In genomic region chr2:228426502-228427216, GRCh38 we compare ENCODE assay signal across 27 cellular contexts.
DNase-seq lines count a peak whose midpoint lies in the region; ATAC-seq and TF ChIP-seq lines count a peak whose summit lies in the region.
"Had no signal": no experiment of that assay in that cellular context is flagged by ENCODE, and none has a peak within 500 bp of the region (broad histone marks: within the 10 kb centered on the region; RNA-seq: fewer than 3 reads in every experiment).

No MANE protein-coding gene starts in this region.

- BruUV-seq in HCT116 (replicated peaks; lab: Mats Ljungman, UMichigan) (no TSS peak), PC-3 (replicated peaks; lab: Mats Ljungman, UMichigan) (no TSS peak)

- TF ChIP-seq POLR2A in HCT116 (IDR thresholded peaks at IDR 0.05; ENCODE audit: borderline replicate concordance, extremely low read depth, insufficient read depth, insufficient read length): no peak

- ATAC-seq in HCT116 (no peak), PC-3 (peak; percentile 76), left cardiac atrium (peak; percentile 47 to 61), psoas muscle (no peak)
- ATAC-seq: activated CD4-positive, CD25-positive, alpha-beta regulatory T cell treated with anti-CD3 and anti-CD28 coated beads, Interleukin-2, amount 50 U/mL, for 24 hours; gastroesophageal sphincter; left lobe of liver; naive thymus-derived CD4-positive, alpha-beta T cell had no signal

- no peak overlapping the region for H3K4me3 ChIP-seq in AG10803 (ENCODE audit: low read length)
- H3K4me3 ChIP-seq in HCT116 (replicated peaks in 1 of 2; ENCODE audit: low read depth in 1 of 2, low read length in 2 of 2): peak overlapping the region; percentile 29 to 51; a peak in 3 of 4 replicates
- H3K4me3 ChIP-seq in PC-3 (ENCODE audit: low read length): peak overlapping the region; percentile 57
- no peak overlapping the region for H3K4me3 ChIP-seq in psoas muscle
- H3K4me3 ChIP-seq: ascending aorta, cardiac muscle cell, esophagus squamous epithelium, gastroesophageal sphincter, SK-N-MC had no signal

- peaks cover 4% of the 10 kb centered on the region for H3F3A ChIP-seq in PC-3 (ENCODE audit: low read length, unreplicated experiment)

- WGBS in psoas muscle, 3 donors: 25 to 33% (median 32%) methylated on average over 1 of the region's 1 CpG

- TF ChIP-seq CTCF in AG10803 (conservative IDR thresholded peaks at IDR 0.05; ENCODE audit: low read length): no peak
- TF ChIP-seq CTCF in HCT116 (IDR thresholded peaks at IDR 0.05 in 2 of 3, conservative IDR thresholded peaks at IDR 0.05 in 1 of 3; ENCODE audit: borderline replicate concordance in 1 of 3, insufficient read depth in 1 of 3, low read depth in 2 of 3, low read length in 2 of 3): no peak
- no peak for TF ChIP-seq CTCF in PC-3 (conservative IDR thresholded peaks at IDR 0.05; ENCODE audit: low read depth, low read length)
- no peak for TF ChIP-seq CTCF in psoas muscle (IDR thresholded peaks at IDR 0.05)

- H3K9ac ChIP-seq in HCT116 (ENCODE audit: low read length) (peak overlapping the region; percentile 53; the same call in 1 of the 2 replicates), PC-3 (ENCODE audit: low read length) (0 out of 2 replicates have a peak overlapping the region, but pooled peaks have one; percentile 40)

- no peaks in the 10 kb centered on the region for H3K79me2 ChIP-seq in HCT116 (ENCODE audit: insufficient read depth, low read length)
- no peaks in the 10 kb centered on the region for H3K79me2 ChIP-seq in PC-3 (ENCODE audit: low read length)

- H3K27ac ChIP-seq in HCT116 (ENCODE audit: low read depth, low read length) (peak overlapping the region; percentile 44; the same call in 1 of the 2 replicates), PC-3 (ENCODE audit: low read length) (peak overlapping the region; percentile 70), psoas muscle (no peak overlapping the region)
- H3K27ac ChIP-seq: ascending aorta, cardiac muscle cell, esophagus squamous epithelium, gastroesophageal sphincter, SK-N-MC had no signal

- TF ChIP-seq RAD21 in HCT116 (IDR thresholded peaks at IDR 0.05; ENCODE audit: low read depth): no peak

- peaks cover 0 to 5% of the 10 kb centered on the region in 2 experiments; a peak in 1 of 4 replicates for H3K9me3 ChIP-seq in HCT116 (ENCODE audit: control insufficient read depth in 1 of 2, insufficient read depth in 1 of 2, low read depth in 1 of 2, low read length in 2 of 2)
- no peaks in the 10 kb centered on the region for H3K9me3 ChIP-seq in PC-3 (ENCODE audit: low read length)
- H3K9me3 ChIP-seq in psoas muscle: peaks cover 15% of the 10 kb centered on the region
- H3K9me3 ChIP-seq: esophagus squamous epithelium had no signal

- intact Hi-C loops in HCT116 (cut with micrococcal nuclease): no loop called here
- intact Hi-C loops in PC-3 (cut with micrococcal nuclease): no loop called here
- intact Hi-C loops in left cardiac atrium (cut with DNase I): no loop called here
- intact Hi-C loops in psoas muscle (cut with DNase I): no loop called here

- DNase-seq in AG10803 (ENCODE audit: low read depth) (peak; percentile 11), HCT116 (ENCODE audit: low read depth, low spot score) (no peak), PC-3 (peak; percentile 60), left cardiac atrium (no peak), DMS53 (lab: John Stamatoyannopoulos, UW) (no peak), Ammon's horn (ENCODE audit: low spot score) (no peak), NCI-H2029 (lab: John Stamatoyannopoulos, UW) (no peak), psoas muscle (no peak)
- DNase-seq: activated CD4-positive, alpha-beta memory T cell treated with anti-CD3 and anti-CD28 coated beads, Interleukin-2, amount 10 ng/mL, durations not matched to agents 7 days and 5 days; activated CD8-positive, alpha-beta memory T cell treated with anti-CD3 and anti-CD28 coated beads, Interleukin-2, amount 50 U/mL, for 48 hours; activated naive CD8-positive, alpha-beta T cell treated with anti-CD3 and anti-CD28 coated beads for 36 hours; CD4-positive, alpha-beta T cell; esophagus squamous epithelium; H7; hypothalamus; immature natural killer cell; naive thymus-derived CD4-positive, alpha-beta T cell; NCI-H1417 treated with DMSO at 0.1 percent for 48 hours; NCI-H2081 treated with DMSO at 0.1 percent for 48 hours; NCI-H524; stimulated activated naive CD4-positive, alpha-beta T cell treated with Interleukin-2 at 50 U/mL for 16 hours had no signal

- POLR2A ChIA-PET in HCT116 (lab: Charles Lee) (interaction anchor here (1.5 kb wide), 1 partner anchor 12 kb away, joined by 3 read pairs; no protein-coding TSS in a partner anchor), PC-3 (lab: Charles Lee; ENCODE audit: unreplicated experiment) (no interaction called here)

- peaks cover 8 to 9% of the 10 kb centered on the region in 2 experiments; a peak in 3 of 4 replicates for H3K4me1 ChIP-seq in HCT116 (ENCODE audit: control insufficient read depth in 1 of 2, insufficient read depth in 2 of 2, low read length in 2 of 2)
- H3K4me1 ChIP-seq in PC-3 (ENCODE audit: insufficient read depth, low read length): peaks cover 11% of the 10 kb centered on the region
- H3K4me1 ChIP-seq in psoas muscle: no peaks in the 10 kb centered on the region
- H3K4me1 ChIP-seq: ascending aorta, esophagus squamous epithelium, gastroesophageal sphincter had no signal

- H3K27me3 ChIP-seq in HCT116 (ENCODE audit: insufficient read depth, low read length): no peaks in the 10 kb centered on the region
- no peaks in the 10 kb centered on the region for H3K27me3 ChIP-seq in PC-3 (ENCODE audit: low read length)
- H3K27me3 ChIP-seq in psoas muscle (ENCODE audit: insufficient read depth in 3 of 3, low read length in 2 of 3): no peaks in the 10 kb centered on the region
- H3K27me3 ChIP-seq: ascending aorta, cardiac muscle cell, esophagus squamous epithelium, gastroesophageal sphincter had no signal

- H2AFZ ChIP-seq in HCT116 (ENCODE audit: low read depth, low read length, poor library complexity, severe bottlenecking): no peak overlapping the region
- H2AFZ ChIP-seq in PC-3 (ENCODE audit: low read length): no peak overlapping the region

- H3K9me2 ChIP-seq in HCT116 (ENCODE audit: insufficient read depth) (no peaks in the 10 kb centered on the region), PC-3 (replicated peaks; ENCODE audit: low read length) (no peaks in the 10 kb centered on the region)

- peak overlapping the region; percentile 73 for H3K4me2 ChIP-seq in HCT116 (ENCODE audit: low read length)
- peak overlapping the region; percentile 73 for H3K4me2 ChIP-seq in PC-3 (ENCODE audit: low read length)

- RAD21 ChIA-PET in HCT116 (lab: Charles Lee; ENCODE audit: low non-redundant PET in 1 of 2, low total read pairs in 2 of 2, uncharacterized antibody in 2 of 2, unreplicated experiment in 2 of 2): no interaction called here

- H3K36me3 ChIP-seq in HCT116 (ENCODE audit: control insufficient read depth in 1 of 2, insufficient read depth in 2 of 2, low read length in 2 of 2): no peaks in the 10 kb centered on the region
- H3K36me3 ChIP-seq in PC-3 (ENCODE audit: low read depth, low read length): no peaks in the 10 kb centered on the region
- H3K36me3 ChIP-seq in psoas muscle (ENCODE audit: insufficient read depth in 1 of 2, low read depth in 1 of 2): no peaks in the 10 kb centered on the region
- H3K36me3 ChIP-seq: ascending aorta, cardiac muscle cell, esophagus squamous epithelium, gastroesophageal sphincter had no signal

- CTCF ChIA-PET in HCT116 (lab: Charles Lee): no interaction called here
- CTCF ChIA-PET in PC-3 (lab: Charles Lee): interaction anchor here (0.6 kb wide), 1 partner anchor 48 kb away, joined by 3 read pairs; no protein-coding TSS in a partner anchor

- no peaks in the 10 kb centered on the region for H4K20me1 ChIP-seq in HCT116 (ENCODE audit: insufficient read depth)
- no peaks in the 10 kb centered on the region for H4K20me1 ChIP-seq in PC-3 (ENCODE audit: low read length)

TF ChIP-seq in HCT116, 20 proteins besides CTCF, POLR2A, EP300 and RAD21:
- TF ChIP-seq EZH2phosphoT487 (IDR thresholded peaks at IDR 0.05; ENCODE audit: borderline replicate concordance): no peak
- TF ChIP-seq ELF1 (IDR thresholded peaks at IDR 0.05; ENCODE audit: borderline replicate concordance, low read depth): no peak
- no peak for TF ChIP-seq SP1 (IDR thresholded peaks at IDR 0.05; ENCODE audit: low read depth)
- TF ChIP-seq EGR1 (IDR thresholded peaks at IDR 0.05; ENCODE audit: low read depth): no peak
- no peak for TF ChIP-seq SRF (IDR thresholded peaks at IDR 0.05; ENCODE audit: low read depth)
- TF ChIP-seq POLR2AphosphoS5 (IDR thresholded peaks at IDR 0.05; ENCODE audit: low read depth, low read length): no peak
- TF ChIP-seq YY1 (IDR thresholded peaks at IDR 0.05; ENCODE audit: extremely low read depth, insufficient replicate concordance, low read depth, low read length): no peak
- no peak for TF ChIP-seq ZFX (IDR thresholded peaks at IDR 0.05)
- no peak for TF ChIP-seq ATF3 (IDR thresholded peaks at IDR 0.05)
- no peak for TF ChIP-seq CEBPB (IDR thresholded peaks at IDR 0.05; ENCODE audit: low read depth)
- TF ChIP-seq SIN3A (IDR thresholded peaks at IDR 0.05; ENCODE audit: low read depth): no peak
- no peak for TF ChIP-seq TCF7L2 (IDR thresholded peaks at IDR 0.05; ENCODE audit: borderline replicate concordance, extremely low read depth, insufficient read depth, insufficient read length)
- TF ChIP-seq ZBTB33 (IDR thresholded peaks at IDR 0.05; ENCODE audit: extremely low read depth, insufficient replicate concordance, low read length): no peak
- TF ChIP-seq EZH2 (IDR thresholded peaks at IDR 0.05): no peak
- TF ChIP-seq CBX3 (IDR thresholded peaks at IDR 0.05; ENCODE audit: low read depth): no peak

Comparison
In these comparisons a context has a peak if more than half of its experiments do, and no peak if none do; other contexts are left out.
1. DNase-seq: peak in AG10803 (single experiment) and PC-3 (single experiment); none in HCT116 (single experiment), left cardiac atrium (single experiment), DMS53 (single experiment), Ammon's horn (single experiment), NCI-H2029 (single experiment) and psoas muscle (0 of 2).
2. H3K4me3 ChIP-seq: peak in HCT116 (2 of 2) and PC-3 (single experiment); none in AG10803 (single experiment) and psoas muscle (single experiment).
3. ATAC-seq: peak in PC-3 (single experiment) and left cardiac atrium (2 of 2); none in HCT116 (single experiment) and psoas muscle (0 of 4).